ENCODE assay signal across 15 cellular contexts in the genomic region with DNA sequence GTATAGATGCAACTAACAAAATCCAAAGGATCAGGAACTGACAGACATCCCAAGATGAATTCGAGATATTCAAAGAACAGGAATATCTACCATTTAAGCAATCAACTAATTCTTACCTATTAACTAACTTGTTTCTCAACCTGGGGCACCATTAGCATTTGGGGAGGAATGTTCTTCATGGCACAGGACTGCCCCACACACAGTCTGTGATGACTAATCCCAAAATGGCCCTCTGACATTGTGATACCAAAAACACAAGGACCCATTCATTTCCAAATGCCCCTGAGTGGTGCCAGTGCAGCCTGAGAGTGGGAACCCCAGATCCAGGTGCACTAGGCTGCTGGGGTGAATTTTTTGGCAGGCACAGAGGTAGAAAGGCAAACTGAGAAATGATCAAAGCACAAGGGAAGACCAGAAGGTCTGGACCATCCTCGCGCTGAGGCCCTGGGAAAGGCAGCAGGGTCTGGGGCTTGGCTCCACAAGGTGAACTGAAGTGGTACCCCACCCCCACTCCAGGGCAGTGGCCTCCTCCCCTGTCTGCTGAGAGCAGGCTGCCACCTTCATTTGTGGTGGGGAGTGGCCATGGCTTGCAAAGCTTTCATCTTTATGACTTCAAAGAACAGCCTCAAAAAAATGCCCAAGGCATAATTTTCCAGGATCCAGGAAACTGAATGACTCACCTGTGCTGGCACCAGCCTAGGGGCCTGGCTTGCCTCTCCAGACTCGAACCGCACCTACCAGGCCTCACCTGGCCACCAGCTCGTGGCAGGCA.
DNase-seq lines count a peak whose midpoint lies in the region; FAIRE-seq and TF ChIP-seq lines count a peak whose summit lies in the region.
"Had no signal": no experiment of that assay in that cellular context is flagged by ENCODE, and none has a peak within 500 bp of the region (broad histone marks: within the 10 kb centered on the region; RNA-seq: fewer than 3 reads in every experiment).

No MANE protein-coding gene starts in this region.

- POLR2A ChIA-PET in HEK293 (lab: Yijun Ruan, JAX): no interaction called here

- H3K4me3 ChIP-seq in HEK293 (ENCODE audit: low read depth, low read length) (no peak overlapping the region), keratinocyte (ENCODE audit: control insufficient read depth in 2 of 3, extremely low read depth in 1 of 3, insufficient read depth in 2 of 3, low read depth in 1 of 3, low read length in 3 of 3) (no peak overlapping the region), vagina (no peak overlapping the region)
- H3K4me3 ChIP-seq: gastrocnemius medialis, SJCRH30 had no signal

- peak overlapping the region; percentile 32 for H3K4me2 ChIP-seq in keratinocyte (ENCODE audit: control insufficient read depth, extremely low read depth, insufficient read depth, low read depth, low read length)

- no peak overlapping the region for H3K9ac ChIP-seq in keratinocyte (ENCODE audit: control insufficient read depth, extremely low read depth, insufficient read depth, low read length)

- no peak for TF ChIP-seq CTCF in HEK293 (tag by site-specific recombination; IDR thresholded peaks at IDR 0.05)
- no peak for TF ChIP-seq CTCF in keratinocyte (optimal IDR thresholded peaks at IDR 0.05 in 1 of 3, IDR thresholded peaks at IDR 0.05 in 1 of 3, conservative IDR thresholded peaks at IDR 0.05 in 1 of 3; ENCODE audit: extremely low read depth in 1 of 3, insufficient read depth in 2 of 3, low read length in 3 of 3)
- TF ChIP-seq CTCF in vagina (IDR thresholded peaks at IDR 0.05): no peak

- H3K27ac ChIP-seq in HEK293 (ENCODE audit: extremely low read depth, low read depth, low read length) (no peak overlapping the region), keratinocyte (ENCODE audit: control insufficient read depth, insufficient read depth, low read length) (peak overlapping the region; percentile 36), vagina (no peak overlapping the region)
- H3K27ac ChIP-seq: gastrocnemius medialis, SJCRH30 had no signal

- H3K36me3 ChIP-seq in HEK293 (ENCODE audit: control insufficient read depth in 2 of 2, insufficient read depth in 1 of 2, low read length in 2 of 2): no peaks in the 10 kb centered on the region
- no peaks in the 10 kb centered on the region for H3K36me3 ChIP-seq in keratinocyte (ENCODE audit: control insufficient read depth in 2 of 2, extremely low read depth in 1 of 2, insufficient read depth in 2 of 2, low read length in 2 of 2)
- no peaks in the 10 kb centered on the region for H3K36me3 ChIP-seq in vagina
- H3K36me3 ChIP-seq: gastrocnemius medialis, SJCRH30 had no signal

- CTCF ChIA-PET in HEK293 (lab: Yijun Ruan, JAX): no interaction called here

- H2AFZ ChIP-seq in keratinocyte (ENCODE audit: control insufficient read depth, low read length): no peak overlapping the region

- intact Hi-C loops in vagina (cut with DNase I): no loop called here

- TF ChIP-seq POLR2A in vagina (IDR thresholded peaks at IDR 0.05): no peak

- dilution Hi-C loops in keratinocyte (cut with MboI; ENCODE audit: extremely low pct_ligation_motif_present, low sequenced_read_pairs): no loop called here

- no peak for FAIRE-seq in keratinocyte (lab: Jason Lieb, UNC)
- no peak for FAIRE-seq in RCC 7860 (lab: Jason Lieb, UNC)
- FAIRE-seq: GM12891 had no signal

- H3K79me2 ChIP-seq in keratinocyte (ENCODE audit: control insufficient read depth, insufficient read depth, low read length): no peaks in the 10 kb centered on the region

- DNase-seq in A172 (ENCODE audit: low spot score): peak; percentile 24
- DNase-seq in NCI-H526 (lab: John Stamatoyannopoulos, UW): peak; percentile 37 to 55
- no peak for DNase-seq in keratinocyte (ENCODE audit: low read depth, low spot score)
- no peak for DNase-seq in RCC 7860 (ENCODE audit: low spot score)
- no peak for DNase-seq in activated CD4-positive, alpha-beta T cell treated with anti-CD3 and anti-CD28 coated beads, Interleukin-2, amount 50 U/mL, for 48 hours
- DNase-seq in vagina (ENCODE audit: extremely low spot score in 2 of 2): no peak
- DNase-seq in amniotic stem cell (lab: John Stamatoyannopoulos, UW): no peak
- DNase-seq: activated CD8-positive, alpha-beta memory T cell treated with anti-CD3 and anti-CD28 coated beads for 24 hours; activated naive CD4-positive, alpha-beta T cell treated with anti-CD3 and anti-CD28 coated beads for 36 hours; endodermal cell; gastrocnemius medialis; NCI-H446; SJCRH30 had no signal

- H3K9me1 ChIP-seq in keratinocyte (ENCODE audit: control insufficient read depth, extremely low read depth, insufficient read depth, low read length): no peaks in the 10 kb centered on the region

- H3K9me3 ChIP-seq in HEK293 (ENCODE audit: control insufficient read depth, insufficient read depth, low read depth, low read length) (no peaks in the 10 kb centered on the region), keratinocyte (ENCODE audit: control insufficient read depth, low read depth, low read length) (peaks cover 3% of the 10 kb centered on the region), vagina (no peaks in the 10 kb centered on the region)
- H3K9me3 ChIP-seq: SJCRH30 had no signal

- H4K20me1 ChIP-seq in keratinocyte (ENCODE audit: control insufficient read depth, extremely low read depth, insufficient read depth, low read length): no peaks in the 10 kb centered on the region

- H3K4me1 ChIP-seq in HEK293 (ENCODE audit: control insufficient read depth, insufficient read depth, low read length): no peaks in the 10 kb centered on the region
- peaks cover 11% of the 10 kb centered on the region for H3K4me1 ChIP-seq in keratinocyte (ENCODE audit: control insufficient read depth, extremely low read depth, insufficient read depth, low read length)
- H3K4me1 ChIP-seq in vagina: no peaks in the 10 kb centered on the region
- H3K4me1 ChIP-seq: gastrocnemius medialis, SJCRH30 had no signal

- no peaks in the 10 kb centered on the region for H3K27me3 ChIP-seq in keratinocyte (ENCODE audit: control insufficient read depth, extremely low read depth, insufficient read depth, low read length)
- no peaks in the 10 kb centered on the region for H3K27me3 ChIP-seq in vagina
- H3K27me3 ChIP-seq: gastrocnemius medialis, SJCRH30 had no signal

TF ChIP-seq in HEK293, 187 proteins besides CTCF, POLR2A, EP300 and RAD21:
- TF ChIP-seq KLF1 (tag by site-specific recombination; IDR thresholded peaks at IDR 0.05) (peak; percentile 72), ZBTB8A (tag by site-specific recombination; IDR thresholded peaks at IDR 0.05) (no peak), ZNF341 (tag by site-specific recombination; IDR thresholded peaks at IDR 0.05; ENCODE audit: low read depth) (peak; percentile 43), TCF7L2 (IDR thresholded peaks at IDR 0.05; ENCODE audit: borderline replicate concordance, low read depth, low read length) (peak; percentile 71; the same call in 1 of the 2 replicates)
TF ChIP-seq in HEK293: peak in this region for 3.

Comparison
In these comparisons a context has a peak if more than half of its experiments do, and no peak if none do; other contexts are left out.
1. DNase-seq: peak in A172 (single experiment) and NCI-H526 (2 of 2); none in keratinocyte (single experiment), RCC 7860 (single experiment), activated CD4-positive, alpha-beta T cell treated with anti-CD3 and anti-CD28 coated beads, Interleukin-2, amount 50 U/mL, for 48 hours (0 of 2), vagina (0 of 2) and amniotic stem cell (single experiment).